22 cellular contexts compared by ENCODE assay signal in the genomic region with DNA sequence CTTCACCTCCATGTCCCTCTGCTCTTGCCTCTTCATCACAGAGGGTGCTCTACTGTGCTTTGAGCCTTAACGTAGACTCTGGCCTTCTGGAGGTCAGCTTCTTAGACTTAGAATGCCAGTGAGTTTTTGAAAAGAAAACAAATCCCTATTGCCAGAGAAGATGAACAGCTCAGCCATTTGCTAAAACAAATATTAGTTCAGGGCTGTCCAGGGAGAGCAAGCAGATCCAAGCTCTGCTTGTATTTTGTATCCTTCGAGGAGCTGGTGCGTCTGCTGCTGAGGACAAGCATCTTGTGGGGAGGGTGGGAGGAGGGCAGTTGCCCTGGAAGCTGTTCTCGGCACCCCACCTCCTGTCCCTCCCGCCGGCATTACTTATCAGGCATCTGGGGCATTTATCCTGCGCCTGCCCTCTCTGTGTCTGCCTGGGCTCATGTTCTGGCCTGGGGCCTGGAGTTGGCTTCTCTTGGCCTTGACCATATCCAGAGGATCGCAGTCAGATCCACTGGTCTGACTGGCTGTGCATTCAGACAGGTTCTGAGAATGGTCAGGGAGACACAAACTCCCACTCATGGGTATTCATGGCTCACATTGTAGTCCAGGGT.
"Had no signal": no experiment of that assay in that cellular context is flagged by ENCODE, and none has a peak within 500 bp of the region (broad histone marks: within the 10 kb centered on the region; RNA-seq: fewer than 3 reads in every experiment).

No MANE protein-coding gene starts in this region.

- H3K4me3 ChIP-seq: body of pancreas, dorsolateral prefrontal cortex, spleen, thoracic aorta, upper lobe of right lung had no signal

- H3K27ac Mint-ChIP-seq: activated B cell treated with CpG ODN at 0.5 μM for 24 hours; activated CD4-positive, alpha-beta memory T cell treated with anti-CD3 and anti-CD28 coated beads, Interleukin-2, amount 10 ng/mL, durations not matched to agents 7 days and 5 days; activated CD8-positive, alpha-beta memory T cell treated with anti-CD3 and anti-CD28 coated beads, Interleukin-2, amount 10 ng/mL, durations not matched to agents 7 days and 5 days; activated naive CD8-positive, alpha-beta T cell treated with anti-CD3 and anti-CD28 coated beads for 36 hours; endodermal cell; nephron progenitor cell; stimulated activated memory B cell treated with anti-CD40 and anti-IgM and Interleukin-4, amounts not matched to agents 10 μg/mL and 1 μg/mL and 100 μg/mL, for 72 hours; T-helper 2 cell treated with Interferon-gamma antibody and Interleukin-4, amounts not matched to agents 5 μg/mL and 100 μg/mL, for 36 hours had no signal

- DNase-seq: activated B cell treated with CpG ODN at 0.5 μM for 24 hours; activated CD4-positive, alpha-beta memory T cell treated with anti-CD3 and anti-CD28 coated beads, Interleukin-2, amount 10 ng/mL, durations not matched to agents 7 days and 5 days; activated CD4-positive, alpha-beta T cell treated with anti-CD3 and anti-CD28 coated beads for 4 hours; activated CD8-positive, alpha-beta memory T cell treated with anti-CD3 and anti-CD28 coated beads, Interleukin-2, amount 10 ng/mL, durations not matched to agents 7 days and 5 days; activated naive CD4-positive, alpha-beta T cell; activated naive CD8-positive, alpha-beta T cell treated with anti-CD3 and anti-CD28 coated beads for 36 hours; amygdala; caudate nucleus; dorsolateral prefrontal cortex; foreskin keratinocyte; hypothalamus; left ventricle myocardium superior; nephron progenitor cell; spleen; stimulated activated CD4-positive, alpha-beta T cell treated with anti-CD3 and anti-CD28 coated beads, Interleukin-4, amount 100 ng/mL, for 4 hours; upper lobe of right lung had no signal

- H3K36me3 Mint-ChIP-seq: activated CD8-positive, alpha-beta memory T cell treated with anti-CD3 and anti-CD28 coated beads, Interleukin-2, amount 10 ng/mL, durations not matched to agents 7 days and 5 days; activated naive CD8-positive, alpha-beta T cell treated with anti-CD3 and anti-CD28 coated beads for 36 hours; stimulated activated memory B cell treated with anti-CD40 and anti-IgM and Interleukin-4, amounts not matched to agents 10 μg/mL and 1 μg/mL and 100 μg/mL, for 72 hours had no signal

- H3K9me3 Mint-ChIP-seq: activated B cell treated with CpG ODN at 0.5 μM for 24 hours; activated CD4-positive, alpha-beta memory T cell treated with anti-CD3 and anti-CD28 coated beads, Interleukin-2, amount 10 ng/mL, durations not matched to agents 7 days and 5 days; activated naive CD8-positive, alpha-beta T cell treated with anti-CD3 and anti-CD28 coated beads for 36 hours; nephron progenitor cell; stimulated activated memory B cell treated with anti-CD40 and anti-IgM and Interleukin-4, amounts not matched to agents 10 μg/mL and 1 μg/mL and 100 μg/mL, for 72 hours; T-helper 2 cell treated with Interferon-gamma antibody and Interleukin-4, amounts not matched to agents 5 μg/mL and 100 μg/mL, for 36 hours had no signal

- H3K9me3 ChIP-seq: body of pancreas, spleen, thoracic aorta, upper lobe of right lung had no signal

- H3K27me3 ChIP-seq: body of pancreas had no signal

- ATAC-seq: activated CD8-positive, alpha-beta memory T cell treated with anti-CD3 and anti-CD28 coated beads, Interleukin-2, amount 10 ng/mL, durations not matched to agents 7 days and 5 days; body of pancreas; foreskin keratinocyte; left ventricle myocardium superior; stimulated activated memory B cell treated with anti-CD40 and anti-IgM and Interleukin-4, amounts not matched to agents 10 μg/mL and 1 μg/mL and 100 μg/mL, for 72 hours; upper lobe of right lung had no signal

- H3K4me3 Mint-ChIP-seq: activated B cell treated with CpG ODN at 0.5 μM for 24 hours; activated CD4-positive, alpha-beta memory T cell treated with anti-CD3 and anti-CD28 coated beads, Interleukin-2, amount 10 ng/mL, durations not matched to agents 7 days and 5 days; activated CD8-positive, alpha-beta memory T cell treated with anti-CD3 and anti-CD28 coated beads, Interleukin-2, amount 10 ng/mL, durations not matched to agents 7 days and 5 days; activated naive CD8-positive, alpha-beta T cell treated with anti-CD3 and anti-CD28 coated beads for 36 hours; endodermal cell; nephron progenitor cell; stimulated activated memory B cell treated with anti-CD40 and anti-IgM and Interleukin-4, amounts not matched to agents 10 μg/mL and 1 μg/mL and 100 μg/mL, for 72 hours; T-helper 2 cell treated with Interferon-gamma antibody and Interleukin-4, amounts not matched to agents 5 μg/mL and 100 μg/mL, for 36 hours had no signal

- H2AFZ ChIP-seq: parathyroid adenoma had no signal

- H3K79me2 ChIP-seq: parathyroid adenoma had no signal

- H3K27ac ChIP-seq: body of pancreas, dorsolateral prefrontal cortex, foreskin keratinocyte, parathyroid adenoma, spleen, thoracic aorta, upper lobe of right lung had no signal

- H3K9ac ChIP-seq: parathyroid adenoma had no signal

- H3K36me3 ChIP-seq: spleen, thoracic aorta, upper lobe of right lung had no signal

- H3K4me1 Mint-ChIP-seq: activated B cell treated with CpG ODN at 0.5 μM for 24 hours; activated naive CD8-positive, alpha-beta T cell treated with anti-CD3 and anti-CD28 coated beads for 36 hours; endodermal cell; stimulated activated memory B cell treated with anti-CD40 and anti-IgM and Interleukin-4, amounts not matched to agents 10 μg/mL and 1 μg/mL and 100 μg/mL, for 72 hours had no signal

- H3K4me1 ChIP-seq: body of pancreas, foreskin keratinocyte, parathyroid adenoma, spleen, upper lobe of right lung had no signal
